24 cellular contexts compared by ENCODE assay signal in genomic region chr10:43760514-43760913, GRCh38.
"Had no signal": no experiment of that assay in that cellular context is flagged by ENCODE, and none has a peak within 500 bp of the region (broad histone marks: within the 10 kb centered on the region; RNA-seq: fewer than 3 reads in every experiment).

No MANE protein-coding gene starts in this region.

- H3K36me3 ChIP-seq: esophagus squamous epithelium, heart right ventricle, left lung, neural progenitor cell, pancreas, spleen, thoracic aorta, tibial nerve, upper lobe of right lung, uterus had no signal

- H3K27ac ChIP-seq: coronary artery, esophagus squamous epithelium, heart right ventricle, left lung, neural progenitor cell, pancreas, skin epidermis, spleen, thoracic aorta, tibial nerve, upper lobe of right lung, uterus had no signal

- H3K27me3 ChIP-seq: esophagus squamous epithelium, heart right ventricle, left lung, neural progenitor cell, pancreas, spleen, tibial nerve, upper lobe of right lung, uterus had no signal

- H3K9me3 ChIP-seq: esophagus squamous epithelium, heart right ventricle, left lung, pancreas, spleen, thoracic aorta, tibial nerve, upper lobe of right lung, uterus had no signal

- H3K4me1 ChIP-seq: esophagus squamous epithelium, left lung, neural progenitor cell, pancreas, spleen, tibial nerve, upper lobe of right lung, uterus had no signal

- H3K4me3 ChIP-seq: coronary artery, esophagus squamous epithelium, heart right ventricle, left lung, neural progenitor cell, pancreas, skin epidermis, spleen, thoracic aorta, tibial nerve, upper lobe of right lung, uterus had no signal

- DNase-seq: dermis blood vessel endothelial cell; effector memory CD4-positive, alpha-beta T cell; esophagus squamous epithelium; foreskin melanocyte; glutamatergic neuron; heart right ventricle; hippocampal formation; left cardiac atrium; left lung; mesendoderm; midbrain; naive thymus-derived CD4-positive, alpha-beta T cell; nucleus accumbens; pancreas; stimulated activated CD4-positive, alpha-beta T cell treated with anti-CD3 and anti-CD28 coated beads, Interleukin-4, amount 100 ng/mL, for 4 hours; stimulated activated naive B cell treated with anti-CD40 and anti-IgM and Interleukin-4, amounts not matched to agents 10 μg/mL and 1 μg/mL and 100 μg/mL, for 72 hours; upper lobe of right lung; uterus had no signal
